ENCODE assay signal across 13 cellular contexts in the genomic region with DNA sequence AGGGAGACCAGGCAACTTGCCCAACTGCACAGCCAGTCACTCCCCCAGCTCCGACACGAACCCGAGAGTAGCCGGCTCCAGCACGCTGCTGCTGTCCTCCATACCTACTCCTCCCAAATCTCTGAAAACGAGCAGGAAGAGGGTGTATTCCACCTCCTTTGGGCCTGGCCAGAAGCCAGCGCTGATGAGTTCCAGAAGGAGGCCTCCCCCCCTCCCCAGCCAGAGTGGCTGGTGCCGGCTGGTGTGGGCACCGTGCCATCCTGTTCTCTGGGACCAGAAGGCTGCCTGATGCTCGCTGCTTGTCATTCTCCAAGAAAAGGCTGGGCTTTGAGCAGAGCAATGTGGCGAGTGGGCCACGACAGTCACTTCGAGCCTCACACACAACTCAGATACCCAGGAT. TPM values are rescaled to one million over a fixed set of nuclear protein-coding genes. Genes with fewer than 3 reads are reported as not detected.
DNase-seq lines count a peak whose midpoint lies in the region; ATAC-seq, FAIRE-seq and TF ChIP-seq lines count a peak whose summit lies in the region.
"Had no signal": no experiment of that assay in that cellular context is flagged by ENCODE, and none has a peak within 500 bp of the region (broad histone marks: within the 10 kb centered on the region; RNA-seq: fewer than 3 reads in every experiment).

No MANE protein-coding gene starts in this region.

- no peak overlapping the region for H3K9ac ChIP-seq in H1 (replicated peaks in 1 of 4; ENCODE audit: extremely low read depth in 1 of 4, low read depth in 3 of 4, low read length in 3 of 4)

- in situ Hi-C loops in gastrocnemius medialis (cut with MboI; ENCODE audit: low sequenced_read_pairs in 4 of 4), result no loop called here

- H3K56ac ChIP-seq in H1 (replicated peaks; ENCODE audit: insufficient read length, low read depth, low read length), result no peak overlapping the region

- peak overlapping the region; percentile 65; the same call in 1 of the 2 replicates for H2AK5ac ChIP-seq in H1 (ENCODE audit: low read depth, low read length)

- H2BK12ac ChIP-seq in H1 (ENCODE audit: low read depth, low read length), result no peak overlapping the region

- no peak overlapping the region for H3K18ac ChIP-seq in H1 (ENCODE audit: extremely low read depth, low read length)

- H3K9me3 Mint-ChIP-seq in activated CD4-positive, alpha-beta T cell treated with anti-CD3 and anti-CD28 coated beads for 36 hours (ENCODE audit: low read depth), result no peaks in the 10 kb centered on the region
- H3K9me3 Mint-ChIP-seq: natural killer cell had no signal

- ATAC-seq in gastrocnemius medialis (no peak), aorta (ENCODE audit: low FRiP score) (no peak), GM18520 (IDR thresholded peaks at IDR 0.05; ENCODE audit: unreplicated experiment) (no peak)
- no peak for ATAC-seq in activated CD4-positive, alpha-beta T cell treated with anti-CD3 and anti-CD28 coated beads for 36 hours
- ATAC-seq: natural killer cell had no signal

- H3K4me3 ChIP-seq in H1 (ENCODE audit: extremely low read depth in 1 of 4, insufficient read depth in 2 of 4, low read depth in 3 of 4, low read length in 4 of 4), result no peak overlapping the region
- H3K4me3 ChIP-seq in gastrocnemius medialis, result no peak overlapping the region
- H3K4me3 ChIP-seq in aorta (ENCODE audit: low read length in 2 of 2), result no peak overlapping the region

- TF ChIP-seq POLR2A in H1 (IDR thresholded peaks at IDR 0.05; ENCODE audit: control extremely low read depth in 1 of 2, low read depth in 2 of 2, low read length in 2 of 2) (no peak), gastrocnemius medialis (IDR thresholded peaks at IDR 0.05) (no peak)

- no peak overlapping the region for H3K4me3 Mint-ChIP-seq in activated CD4-positive, alpha-beta T cell treated with anti-CD3 and anti-CD28 coated beads for 36 hours
- H3K4me3 Mint-ChIP-seq: natural killer cell had no signal

- no peak for TF ChIP-seq RAD21 in H1 (IDR thresholded peaks at IDR 0.05 in 1 of 2, conservative IDR thresholded peaks at IDR 0.05 in 1 of 2; ENCODE audit: low read depth in 2 of 2, low read length in 2 of 2)

- H4K91ac ChIP-seq in H1 (replicated peaks; ENCODE audit: insufficient read length, low read length), result no peak overlapping the region

- no peaks in the 10 kb centered on the region for H3K36me3 ChIP-seq in H1 (ENCODE audit: control insufficient read depth in 2 of 4, insufficient read depth in 4 of 4, low read length in 3 of 4)
- no peaks in the 10 kb centered on the region for H3K36me3 ChIP-seq in gastrocnemius medialis
- no peaks in the 10 kb centered on the region for H3K36me3 ChIP-seq in aorta (ENCODE audit: control insufficient read depth in 1 of 2, insufficient read depth in 2 of 2, low read length in 1 of 2)

- DNase-seq in EL (peak; percentile 11), NCI-H2196 (lab: John Stamatoyannopoulos, UW; ENCODE audit: unreplicated experiment) (peak; percentile 79), H1 (ENCODE audit: low read depth in 1 of 2, low spot score in 2 of 2) (no peak), gastrocnemius medialis (no peak), aorta (no peak)
- DNase-seq in activated CD8-positive, alpha-beta memory T cell treated with anti-CD3 and anti-CD28 coated beads for 24 hours, result no peak
- no peak for DNase-seq in activated CD4-positive, alpha-beta T cell treated with anti-CD3 and anti-CD28 coated beads for 36 hours
- DNase-seq: activated effector memory CD4-positive, alpha-beta T cell treated with anti-CD3 and anti-CD28 coated beads, Interleukin-2, amount 50 U/mL, for 16 hours; islet precursor cell; natural killer cell; NCI-H146 had no signal

- TF ChIP-seq EP300 in H1 (IDR thresholded peaks at IDR 0.05; ENCODE audit: borderline replicate concordance in 1 of 2, low read depth in 2 of 2, low read length in 2 of 2), result no peak

- no peak overlapping the region for H2BK5ac ChIP-seq in H1 (ENCODE audit: low read depth, low read length)

- no peaks in the 10 kb centered on the region for H3K79me1 ChIP-seq in H1 (ENCODE audit: low read depth, low read length)

- FAIRE-seq in H1 (lab: Jason Lieb, UNC), result no peak
- FAIRE-seq: colon had no signal

- peaks cover 5% of the 10 kb centered on the region for H3K27me3 Mint-ChIP-seq in activated CD4-positive, alpha-beta T cell treated with anti-CD3 and anti-CD28 coated beads for 36 hours

- intact Hi-C loops in gastrocnemius medialis (cut with DNase I; ENCODE audit: low total_unique reads) (no loop called here), aorta (cut with DNase I) (no loop called here)
- intact Hi-C loops in activated CD4-positive, alpha-beta T cell treated with anti-CD3 and anti-CD28 coated beads for 36 hours (cut with DNase I, micrococcal nuclease), result no loop called here

- no peaks in the 10 kb centered on the region for H3K36me3 Mint-ChIP-seq in activated CD4-positive, alpha-beta T cell treated with anti-CD3 and anti-CD28 coated beads for 36 hours (ENCODE audit: low read depth)
- H3K36me3 Mint-ChIP-seq: natural killer cell had no signal

- TF ChIP-seq CTCF in H1 (IDR thresholded peaks at IDR 0.05; ENCODE audit: control extremely low read depth in 1 of 3, insufficient read depth in 1 of 3, low read depth in 1 of 3, low read length in 3 of 3), result no peak
- no peak for TF ChIP-seq CTCF in gastrocnemius medialis (IDR thresholded peaks at IDR 0.05 in 4 of 5, conservative IDR thresholded peaks at IDR 0.05 in 1 of 5)

- peaks cover 2% of the 10 kb centered on the region; the same call in 1 of the 2 replicates for H3K23me2 ChIP-seq in H1 (ENCODE audit: low read depth, low read length)

- H3K9me3 ChIP-seq in H1 (ENCODE audit: insufficient read depth in 2 of 2, low read depth in 1 of 2, low read length in 1 of 2), result no peaks in the 10 kb centered on the region
- no peaks in the 10 kb centered on the region for H3K9me3 ChIP-seq in gastrocnemius medialis
- H3K9me3 ChIP-seq in aorta (ENCODE audit: control insufficient read depth, low read length), result no peaks in the 10 kb centered on the region

- no peak overlapping the region for H3K4me2 ChIP-seq in H1 (ENCODE audit: insufficient read depth in 1 of 2, low read depth in 2 of 2, low read length in 2 of 2)

- POLR2A ChIA-PET in H1 (lab: Charles Lee; ENCODE audit: partially characterized antibody), result interaction anchor here (1.2 kb wide), 1 partner anchor 15 kb away, joined by 3 read pairs; no protein-coding TSS in a partner anchor
- POLR2A ChIA-PET in activated CD4-positive, alpha-beta T cell treated with anti-CD3 and anti-CD28 coated beads for 36 hours (lab: Charles Lee), result no interaction called here

- H3K23ac ChIP-seq in H1 (ENCODE audit: insufficient read length), result no peak overlapping the region

- H4K20me1 ChIP-seq in H1 (replicated peaks in 1 of 2; ENCODE audit: control insufficient read depth in 1 of 2, insufficient read depth in 2 of 2, low read length in 2 of 2), result no peaks in the 10 kb centered on the region

- no peak overlapping the region for H2BK120ac ChIP-seq in H1 (replicated peaks; ENCODE audit: low read depth, low read length)

- H3K14ac ChIP-seq in H1 (ENCODE audit: insufficient read length), result no peak overlapping the region

- H3K27ac Mint-ChIP-seq in activated CD4-positive, alpha-beta T cell treated with anti-CD3 and anti-CD28 coated beads for 36 hours, result no peak overlapping the region
- H3K27ac Mint-ChIP-seq: natural killer cell had no signal

- no peaks in the 10 kb centered on the region for H3K79me2 ChIP-seq in H1 (ENCODE audit: control insufficient read depth in 1 of 2, insufficient read depth in 2 of 2, low read length in 2 of 2)

- H2AFZ ChIP-seq in H1 (ENCODE audit: low read length), result no peak overlapping the region

- H2BK15ac ChIP-seq in H1 (ENCODE audit: low read length), result no peak overlapping the region

- H4K5ac ChIP-seq in H1 (ENCODE audit: insufficient read length, low read depth, low read length), result no peak overlapping the region

- no peaks in the 10 kb centered on the region for H3K27me3 ChIP-seq in H1 (replicated peaks in 1 of 4; ENCODE audit: control insufficient read depth in 3 of 4, extremely low read depth in 1 of 4, insufficient read depth in 3 of 4, low read length in 3 of 4)
- H3K27me3 ChIP-seq in gastrocnemius medialis, result no peaks in the 10 kb centered on the region
- H3K27me3 ChIP-seq in aorta (ENCODE audit: control insufficient read depth in 1 of 2, insufficient read depth in 2 of 2, low read length in 1 of 2), result no peaks in the 10 kb centered on the region

- no peak overlapping the region for H3K4ac ChIP-seq in H1 (replicated peaks; ENCODE audit: insufficient read length, low read depth, low read length)

- H4K8ac ChIP-seq in H1 (ENCODE audit: extremely low read depth, insufficient read depth, low read length), result no peak overlapping the region

- peaks cover 3 to 18% (median 8%) of the 10 kb centered on the region in 4 experiments; a peak in 6 of 7 replicates for H3K4me1 ChIP-seq in H1 (replicated peaks in 1 of 4; ENCODE audit: control insufficient read depth in 3 of 4, insufficient read depth in 4 of 4, low read length in 3 of 4)
- peaks cover 41 to 47% of the 10 kb centered on the region in 2 donors for H3K4me1 ChIP-seq in gastrocnemius medialis
- H3K4me1 ChIP-seq in aorta (ENCODE audit: control insufficient read depth in 1 of 2, insufficient read depth in 2 of 2, low read length in 2 of 2), result no peaks in the 10 kb centered on the region

- no peak overlapping the region for H3K27ac ChIP-seq in H1 (ENCODE audit: low read depth, low read length)
- H3K27ac ChIP-seq in gastrocnemius medialis, result peak overlapping the region; percentile 44 to 99 (median 86)
- no peak overlapping the region for H3K27ac ChIP-seq in aorta (ENCODE audit: low read depth in 1 of 2, low read length in 2 of 2)

- H2BK20ac ChIP-seq in H1 (ENCODE audit: low read length), result no peak overlapping the region

- CTCF ChIA-PET in H1 (lab: Charles Lee; ENCODE audit: partially characterized antibody), result interaction anchor here (0.6 to 3.3 kb wide), 9 partner anchors 8 to 178 kb away, joined by 3 to 15 read pairs (median 3); no protein-coding TSS in a partner anchor
- CTCF ChIA-PET in activated CD4-positive, alpha-beta T cell treated with anti-CD3 and anti-CD28 coated beads for 36 hours (lab: Charles Lee), result interaction anchor here (1.1 kb wide), 1 partner anchor 11 kb away, joined by 4 read pairs; no protein-coding TSS in a partner anchor

- 95% methylated on average over 13 of the region's 13 CpGs; no CpG with 5 or more reads in 1 of the 2 experiments for WGBS in H1 (ENCODE audit: extremely low coverage in 1 of 2, insufficient coverage in 1 of 2, insufficient read length in 1 of 2, insufficient replicate concordance in 2 of 2, low coverage in 1 of 2, low lambda C conversion rate in 2 of 2, missing lambda C conversion rate in 1 of 2), 2 experiments
- WGBS in aorta, 2 donors, result 10 to 11% methylated on average over 13 of the region's 13 CpGs

- peaks cover 17% of the 10 kb centered on the region for H3K4me1 Mint-ChIP-seq in activated CD4-positive, alpha-beta T cell treated with anti-CD3 and anti-CD28 coated beads for 36 hours
- H3K4me1 Mint-ChIP-seq: natural killer cell had no signal

RNA-seq across cellular contexts. Expression of gene KCNN3, which starts 22.2 kb away (rescaled TPM):
- 2.8 and 3.0 TPM in 2 replicates for total RNA-seq in H1 (2021; fragmentation: NEBNext Ultra II Directional; extraction: Animal tissue kit (Norgen Biotek cat#: 25700))
- polyA plus RNA-seq in H1 (2011; rRNA removed), result 3.7 and 4.5 TPM in 2 replicates
- 2.1 TPM for polyA plus RNA-seq in H1 (2011; cell fraction: cytosol; rRNA removed)
- polyA plus RNA-seq in H1 (2011; cell fraction: nucleus; rRNA removed), result 5.4 TPM
- polyA plus RNA-seq in H1 (2012, experiment 1 of 2), result 2.8 to 4.4 TPM (median 3.5 TPM) in 4 replicates
- 1.6 TPM for polyA plus RNA-seq in H1 (2012, experiment 2 of 2)
- polyA plus RNA-seq in H1 (2013, experiment 1 of 2), result 1.7 TPM
- polyA plus RNA-seq in H1 (2013, experiment 2 of 2), result 1.9 TPM
- polyA minus RNA-seq in H1 (2011; rRNA and poly(A)+ RNA removed), result 5.4 and 9.2 TPM in 2 replicates
- 3.9 TPM for polyA minus RNA-seq in H1 (2011; cell fraction: cytosol; rRNA and poly(A)+ RNA removed)
- polyA minus RNA-seq in H1 (2011; cell fraction: nucleus; rRNA and poly(A)+ RNA removed), result 4.1 TPM
- 10 to 100 TPM in 3 of 4 donors, 1 to 10 TPM in 1; 5.0 to 30.0 (median 20.8) TPM for total RNA-seq in gastrocnemius medialis
- 1 to 10 TPM; 3.2 to 4.7 TPM for total RNA-seq in aorta
- polyA plus RNA-seq in aorta, result under 1 TPM; 0.08 to 0.50 TPM
- under 1 TPM; 0.18 to 0.25 TPM for total RNA-seq in activated CD4-positive, alpha-beta T cell treated with anti-CD3 and anti-CD28 coated beads for 36 hours

Comparison
In these comparisons a context has a peak if more than half of its experiments do, and no peak if none do; other contexts are left out.
1. DNase-seq: peak in EL (single experiment) and NCI-H2196 (single experiment); none in H1 (0 of 2), gastrocnemius medialis (0 of 2), aorta (0 of 2), activated CD8-positive, alpha-beta memory T cell treated with anti-CD3 and anti-CD28 coated beads for 24 hours (single experiment) and activated CD4-positive, alpha-beta T cell treated with anti-CD3 and anti-CD28 coated beads for 36 hours (single experiment).
2. H3K27ac ChIP-seq: peak in gastrocnemius medialis (4 of 4); none in H1 (single experiment) and aorta (0 of 2).